ENCODE assay signal across 34 cellular contexts in genomic region chr17:82803606-82804005, GRCh38. TPM values are rescaled to one million over a fixed set of nuclear protein-coding genes. Genes with fewer than 3 reads are reported as not detected.
"Had no signal": no experiment of that assay in that cellular context is flagged by ENCODE, and none has a peak within 500 bp of the region (broad histone marks: within the 10 kb centered on the region; RNA-seq: fewer than 3 reads in every experiment).

No MANE protein-coding gene starts in this region.

- H3K4me1 Mint-ChIP-seq: activated CD4-positive, alpha-beta T cell treated with anti-CD3 and anti-CD28 coated beads for 36 hours; activated naive CD4-positive, alpha-beta T cell treated with anti-CD3 and anti-CD28 coated beads, Interleukin-2, amount 10 ng/mL, durations not matched to agents 7 days and 5 days had no signal

- H3K9me3 Mint-ChIP-seq: activated T-helper 2 cell treated with anti-CD3 and anti-CD28 coated beads, Interferon-gamma antibody, Interleukin-2, Interleukin-4, amounts not matched to agents 10 μg/mL and 5 μg/mL and 100 μg/mL, durations not matched to agents 14 hours and 24 hours and 36 hours had no signal

- H3K27ac Mint-ChIP-seq: activated CD4-positive, alpha-beta memory T cell treated with anti-CD3 and anti-CD28 coated beads, Interleukin-2, amount 10 ng/mL, durations not matched to agents 7 days and 5 days; activated CD4-positive, alpha-beta T cell treated with anti-CD3 and anti-CD28 coated beads for 36 hours; activated naive CD4-positive, alpha-beta T cell treated with anti-CD3 and anti-CD28 coated beads, Interleukin-2, amount 10 ng/mL, durations not matched to agents 7 days and 5 days; activated naive CD8-positive, alpha-beta T cell treated with anti-CD3 and anti-CD28 coated beads for 36 hours; activated T-helper 2 cell treated with anti-CD3 and anti-CD28 coated beads, Interferon-gamma antibody, Interleukin-2, Interleukin-4, amounts not matched to agents 10 μg/mL and 5 μg/mL and 100 μg/mL, durations not matched to agents 14 hours and 24 hours and 36 hours had no signal

- H3K4me2 ChIP-seq: SK-N-SH had no signal

- H3K27me3 Mint-ChIP-seq: activated CD4-positive, alpha-beta memory T cell treated with anti-CD3 and anti-CD28 coated beads, Interleukin-2, amount 10 ng/mL, durations not matched to agents 7 days and 5 days; activated CD4-positive, alpha-beta T cell treated with anti-CD3 and anti-CD28 coated beads for 36 hours; activated naive CD4-positive, alpha-beta T cell treated with anti-CD3 and anti-CD28 coated beads, Interleukin-2, amount 10 ng/mL, durations not matched to agents 7 days and 5 days; activated naive CD8-positive, alpha-beta T cell treated with anti-CD3 and anti-CD28 coated beads for 36 hours had no signal

- H3K27ac ChIP-seq: brain microvascular endothelial cell, cardiac muscle cell, SJCRH30, VCaP had no signal

- H3K4me3 Mint-ChIP-seq: activated CD4-positive, alpha-beta memory T cell treated with anti-CD3 and anti-CD28 coated beads, Interleukin-2, amount 10 ng/mL, durations not matched to agents 7 days and 5 days; activated CD4-positive, alpha-beta T cell treated with anti-CD3 and anti-CD28 coated beads for 36 hours; activated naive CD4-positive, alpha-beta T cell treated with anti-CD3 and anti-CD28 coated beads, Interleukin-2, amount 10 ng/mL, durations not matched to agents 7 days and 5 days; activated naive CD8-positive, alpha-beta T cell treated with anti-CD3 and anti-CD28 coated beads for 36 hours had no signal

- H3K4me3 ChIP-seq: cardiac muscle cell, SJCRH30 had no signal

- H3K9me3 ChIP-seq: SJCRH30, SK-N-SH had no signal

- H3K9me2 ChIP-seq: SK-N-SH had no signal

- H3K9ac ChIP-seq: SK-N-SH had no signal

- DNase-seq: activated CD4-positive, alpha-beta memory T cell treated with anti-CD3 and anti-CD28 coated beads, Interleukin-2, amount 10 ng/mL, durations not matched to agents 7 days and 5 days; activated CD4-positive, alpha-beta T cell treated with anti-CD3 and anti-CD28 coated beads for 36 hours; activated CD4-positive, alpha-beta T cell treated with anti-CD3 and anti-CD28 coated beads, Interleukin-2, amount 50 U/mL, for 1 hour; activated gamma-delta T cell treated with Interleukin-2 at 50 U/mL for 16 hours; activated naive CD4-positive, alpha-beta T cell treated with anti-CD3 and anti-CD28 coated beads, Interleukin-2, amount 10 ng/mL, durations not matched to agents 7 days and 5 days; activated naive CD8-positive, alpha-beta T cell treated with anti-CD3 and anti-CD28 coated beads for 36 hours; activated T-cell treated with anti-CD3 and anti-CD28 coated beads for 4 hours; activated T-cell treated with anti-CD3 and anti-CD28 coated beads, Interleukin-2, amount 50 U/mL, for 48 hours; brain microvascular endothelial cell; KG1; NCI-H1092; NCI-H1417; NCI-H1694; NCI-H2029; NCI-H2107; NCI-H2171 treated with DMSO at 0.1 percent for 48 hours; NCI-H226; NCI-H526; NCI-H774; Right ventricle myocardium superior; RPMI8226; SJCRH30; SK-N-SH; T-helper 1 cell had no signal

- H3K36me3 ChIP-seq: brain microvascular endothelial cell had no signal

- ATAC-seq: activated CD4-positive, alpha-beta T cell treated with anti-CD3 and anti-CD28 coated beads for 36 hours; Panc1 had no signal

- H3K27me3 ChIP-seq: brain microvascular endothelial cell, cardiac muscle cell, SJCRH30 had no signal

RNA-seq across cellular contexts. Expression of gene ZNF750, which starts 36.2 kb away (rescaled TPM):
- total RNA-seq: activated CD4-positive, alpha-beta memory T cell treated with anti-CD3 and anti-CD28 coated beads, Interleukin-2, amount 10 ng/mL, durations not matched to agents 7 days and 5 days; activated CD4-positive, alpha-beta T cell treated with anti-CD3 and anti-CD28 coated beads for 36 hours; activated CD8-positive, alpha-beta memory T cell treated with anti-CD3 and anti-CD28 coated beads for 36 hours; activated naive CD8-positive, alpha-beta T cell treated with anti-CD3 and anti-CD28 coated beads for 36 hours; activated T-helper 2 cell treated with anti-CD3 and anti-CD28 coated beads, Interferon-gamma antibody, Interleukin-2, Interleukin-4, amounts not matched to agents 10 μg/mL and 5 μg/mL and 100 μg/mL, durations not matched to agents 14 hours and 24 hours and 36 hours; cardiac muscle cell; LHCN-M2; M059J; NCI-H460; OCI-LY7; SJCRH30; T-helper 2 cell treated with Interferon-gamma antibody and Interleukin-4, amounts not matched to agents 100 ng/mL and 5 ng/mL, for 36 hours had no signal
- polyA plus RNA-seq: SK-N-SH had no signal
